8 cellular contexts compared by ENCODE assay signal in genomic region chr5:132662925-132663770, GRCh38. TPM values are rescaled to one million over a fixed set of nuclear protein-coding genes. Genes with fewer than 3 reads are reported as not detected.
DNase-seq lines count a peak whose midpoint lies in the region; ATAC-seq and TF ChIP-seq lines count a peak whose summit lies in the region.

No MANE protein-coding gene starts in this region.

- peaks cover 2% of the 10 kb centered on the region for H3K36me3 Mint-ChIP-seq in T-helper 17 cell (ENCODE audit: low read depth)
- no peaks in the 10 kb centered on the region for H3K36me3 Mint-ChIP-seq in naive B cell
- H3K36me3 Mint-ChIP-seq in chondrocyte (ENCODE audit: low read depth), result no peaks in the 10 kb centered on the region

- no peaks in the 10 kb centered on the region for H3K9me3 ChIP-seq in BLaER1
- H3K9me3 ChIP-seq in T-helper 17 cell (ENCODE audit: control insufficient read depth, low read length, poor library complexity, severe bottlenecking), result no peaks in the 10 kb centered on the region

- H3K4me3 ChIP-seq in BLaER1, result no peak overlapping the region

- peaks cover 2% of the 10 kb centered on the region for H3K27me3 ChIP-seq in BLaER1

- peak overlapping the region; percentile 87 for H3K27ac Mint-ChIP-seq in T-helper 17 cell
- H3K27ac Mint-ChIP-seq in naive B cell, result peak overlapping the region in 2 of 6 donors; percentile 65 to 94
- H3K27ac Mint-ChIP-seq in chondrocyte (ENCODE audit: unreplicated experiment), result no peak overlapping the region

- no peak for TF ChIP-seq CTCF in chondrocyte (IDR thresholded peaks at IDR 0.05)

- ATAC-seq in GM19025 (IDR thresholded peaks at IDR 0.05; ENCODE audit: low read depth, unreplicated experiment) (peak; percentile 47), HG03025 (IDR thresholded peaks at IDR 0.05; ENCODE audit: low FRiP score, unreplicated experiment) (peak; percentile 44), T-helper 17 cell (peak; percentile 80), naive B cell (ENCODE audit: low read depth in 2 of 2) (peak; percentile 38 to 46)

- H3K27me3 Mint-ChIP-seq in T-helper 17 cell (peaks cover 19% of the 10 kb centered on the region), naive B cell (peaks cover 0 to 16% (median 15%) of the 10 kb centered on the region in 3 donors), chondrocyte (ENCODE audit: low read depth) (no peaks in the 10 kb centered on the region)

- peak overlapping the region; percentile 81 for H3K4me2 ChIP-seq in BLaER1

- H3K4me3 Mint-ChIP-seq in T-helper 17 cell (peak overlapping the region; percentile 67), naive B cell (peak overlapping the region in 1 of 8 donors; percentile 12), chondrocyte (ENCODE audit: unreplicated experiment) (no peak overlapping the region)

- H3K9ac ChIP-seq in BLaER1, result 0 out of 2 replicates have a peak overlapping the region, but pooled peaks have one; percentile 15

- H3K9me3 Mint-ChIP-seq in naive B cell (no peaks in the 10 kb centered on the region), chondrocyte (ENCODE audit: low read depth) (no peaks in the 10 kb centered on the region)

- peak overlapping the region; percentile 41; the same call in 1 of the 2 replicates for H3K27ac ChIP-seq in BLaER1

- peaks cover 49% of the 10 kb centered on the region for H3K4me1 ChIP-seq in BLaER1

- peaks cover 11% of the 10 kb centered on the region for H3K4me1 Mint-ChIP-seq in T-helper 17 cell
- H3K4me1 Mint-ChIP-seq in naive B cell, result peaks cover 9 to 12% (median 12%) of the 10 kb centered on the region in 3 donors
- H3K4me1 Mint-ChIP-seq in chondrocyte (ENCODE audit: low read depth), result peaks cover 10% of the 10 kb centered on the region

- DNase-seq in T-helper 17 cell (no peak), naive B cell (no peak), chondrocyte (ENCODE audit: low spot score) (no peak), mucosa of gallbladder (ENCODE audit: low spot score) (no peak), EL (no peak)

- H4K20me1 ChIP-seq in BLaER1, result no peaks in the 10 kb centered on the region

- no peaks in the 10 kb centered on the region for H3K36me3 ChIP-seq in BLaER1

RNA-seq across cellular contexts. Expression of gene IL13, which starts 5.2 kb away (rescaled TPM):
- total RNA-seq in T-helper 17 cell (under 1 TPM in 1 of 2 donors, not detected in 1; 0.20 TPM), chondrocyte (not detected in 3 replicates), mucosa of gallbladder (not detected)
- polyA plus RNA-seq in naive B cell (ENCODE audit: low read depth in 6 of 6), result not detected

RNA-seq across cellular contexts. Expression of gene IL4, which starts 10.6 kb away (rescaled TPM):
- total RNA-seq in T-helper 17 cell, result not detected
- not detected for polyA plus RNA-seq in naive B cell (ENCODE audit: low read depth in 6 of 6)
- not detected in 3 replicates for total RNA-seq in chondrocyte
- not detected for total RNA-seq in mucosa of gallbladder
